1 cellular context compared by ENCODE assay signal in the genomic region with DNA sequence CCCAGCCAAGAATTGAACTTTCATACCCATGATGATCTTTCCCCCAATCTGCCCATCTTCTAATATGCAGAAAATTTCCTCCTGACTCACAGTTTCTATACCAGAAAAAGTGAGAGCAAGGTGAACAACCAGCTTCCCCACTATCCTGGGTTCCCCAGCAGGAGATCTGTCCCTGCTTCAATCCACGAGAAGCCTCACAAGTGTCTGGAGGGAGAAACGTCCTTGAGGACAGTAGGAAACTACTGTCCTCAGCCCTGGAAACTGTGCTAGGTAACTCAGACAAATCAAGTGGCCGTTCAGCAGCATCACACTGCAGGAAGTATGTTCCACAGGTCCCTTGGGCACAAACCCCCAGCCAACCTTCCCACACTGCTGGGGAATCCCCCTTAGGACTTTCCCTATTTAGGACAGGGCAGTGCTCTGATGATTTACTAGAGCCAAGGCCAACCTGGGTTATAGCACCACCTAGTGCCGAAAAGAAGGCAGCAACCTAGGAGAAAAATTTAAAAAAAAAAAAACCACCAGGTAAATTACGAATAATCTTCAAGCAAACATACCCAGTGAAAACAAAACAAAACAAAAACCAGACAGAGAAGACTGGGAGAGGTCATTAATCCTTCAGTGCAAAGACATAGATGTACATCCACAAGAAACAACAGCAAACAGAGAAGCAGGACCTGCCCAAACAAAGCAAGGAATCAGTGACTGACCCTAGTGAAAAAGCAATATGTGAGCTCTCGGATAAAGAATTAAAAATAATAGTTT.
TF ChIP-seq lines count a peak whose summit lies in the region.

No MANE protein-coding gene starts in this region.

TF ChIP-seq in K562, 482 proteins besides CTCF, POLR2A, EP300 and RAD21 (continued from another document):
- TF ChIP-seq, protein P1, sequence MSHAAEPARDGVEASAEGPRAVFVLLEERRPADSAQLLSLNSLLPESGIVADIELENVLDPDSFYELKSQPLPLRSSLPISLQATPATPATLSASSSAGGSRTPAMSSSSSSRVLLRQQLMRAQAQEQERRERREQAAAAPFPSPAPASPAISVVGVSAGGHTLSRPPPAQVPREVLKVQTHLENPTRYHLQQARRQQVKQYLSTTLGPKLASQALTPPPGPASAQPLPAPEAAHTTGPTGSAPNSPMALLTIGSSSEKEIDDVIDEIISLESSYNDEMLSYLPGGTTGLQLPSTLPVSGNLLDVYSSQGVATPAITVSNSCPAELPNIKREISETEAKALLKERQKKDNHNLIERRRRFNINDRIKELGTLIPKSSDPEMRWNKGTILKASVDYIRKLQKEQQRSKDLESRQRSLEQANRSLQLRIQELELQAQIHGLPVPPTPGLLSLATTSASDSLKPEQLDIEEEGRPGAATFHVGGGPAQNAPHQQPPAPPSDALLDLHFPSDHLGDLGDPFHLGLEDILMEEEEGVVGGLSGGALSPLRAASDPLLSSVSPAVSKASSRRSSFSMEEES (CRISPR knock-in tag; IDR thresholded peaks at IDR 0.05), result no peak
- TF ChIP-seq LEF1 (IDR thresholded peaks at IDR 0.05) (no peak), KHSRP (IDR thresholded peaks at IDR 0.05) (no peak), HOXB6 (CRISPR knock-in tag; IDR thresholded peaks at IDR 0.05; ENCODE audit: borderline replicate concordance) (no peak), SMARCB1 (IDR thresholded peaks at IDR 0.05; ENCODE audit: insufficient read length, low read depth) (no peak), KAT8 (IDR thresholded peaks at IDR 0.05; ENCODE audit: low read depth) (no peak), JUN (IDR thresholded peaks at IDR 0.05; ENCODE audit: borderline replicate concordance, low read depth, low read length) (no peak), JUN (CRISPR knock-in tag; IDR thresholded peaks at IDR 0.05; ENCODE audit: borderline replicate concordance) (no peak), HDAC8 (tag; IDR thresholded peaks at IDR 0.05) (no peak), ZNF41 (CRISPR knock-in tag; conservative IDR thresholded peaks at IDR 0.05) (no peak), ASH1L (IDR thresholded peaks at IDR 0.05; ENCODE audit: borderline replicate concordance, low read depth, partially characterized antibody) (no peak), RBM22 (IDR thresholded peaks at IDR 0.05; ENCODE audit: low read depth, low read length, poor library complexity, severe bottlenecking) (no peak)
- TF ChIP-seq, protein P2, sequence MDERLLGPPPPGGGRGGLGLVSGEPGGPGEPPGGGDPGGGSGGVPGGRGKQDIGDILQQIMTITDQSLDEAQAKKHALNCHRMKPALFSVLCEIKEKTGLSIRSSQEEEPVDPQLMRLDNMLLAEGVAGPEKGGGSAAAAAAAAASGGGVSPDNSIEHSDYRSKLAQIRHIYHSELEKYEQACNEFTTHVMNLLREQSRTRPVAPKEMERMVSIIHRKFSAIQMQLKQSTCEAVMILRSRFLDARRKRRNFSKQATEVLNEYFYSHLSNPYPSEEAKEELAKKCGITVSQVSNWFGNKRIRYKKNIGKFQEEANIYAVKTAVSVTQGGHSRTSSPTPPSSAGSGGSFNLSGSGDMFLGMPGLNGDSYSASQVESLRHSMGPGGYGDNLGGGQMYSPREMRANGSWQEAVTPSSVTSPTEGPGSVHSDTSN (CRISPR knock-in tag; IDR thresholded peaks at IDR 0.05; ENCODE audit: low read depth), result no peak
- TF ChIP-seq, protein P2 (tag; conservative IDR thresholded peaks at IDR 0.05; ENCODE audit: low read depth), result peak; percentile 58; the same call in 1 of the 2 replicates
- TF ChIP-seq, protein P3, sequence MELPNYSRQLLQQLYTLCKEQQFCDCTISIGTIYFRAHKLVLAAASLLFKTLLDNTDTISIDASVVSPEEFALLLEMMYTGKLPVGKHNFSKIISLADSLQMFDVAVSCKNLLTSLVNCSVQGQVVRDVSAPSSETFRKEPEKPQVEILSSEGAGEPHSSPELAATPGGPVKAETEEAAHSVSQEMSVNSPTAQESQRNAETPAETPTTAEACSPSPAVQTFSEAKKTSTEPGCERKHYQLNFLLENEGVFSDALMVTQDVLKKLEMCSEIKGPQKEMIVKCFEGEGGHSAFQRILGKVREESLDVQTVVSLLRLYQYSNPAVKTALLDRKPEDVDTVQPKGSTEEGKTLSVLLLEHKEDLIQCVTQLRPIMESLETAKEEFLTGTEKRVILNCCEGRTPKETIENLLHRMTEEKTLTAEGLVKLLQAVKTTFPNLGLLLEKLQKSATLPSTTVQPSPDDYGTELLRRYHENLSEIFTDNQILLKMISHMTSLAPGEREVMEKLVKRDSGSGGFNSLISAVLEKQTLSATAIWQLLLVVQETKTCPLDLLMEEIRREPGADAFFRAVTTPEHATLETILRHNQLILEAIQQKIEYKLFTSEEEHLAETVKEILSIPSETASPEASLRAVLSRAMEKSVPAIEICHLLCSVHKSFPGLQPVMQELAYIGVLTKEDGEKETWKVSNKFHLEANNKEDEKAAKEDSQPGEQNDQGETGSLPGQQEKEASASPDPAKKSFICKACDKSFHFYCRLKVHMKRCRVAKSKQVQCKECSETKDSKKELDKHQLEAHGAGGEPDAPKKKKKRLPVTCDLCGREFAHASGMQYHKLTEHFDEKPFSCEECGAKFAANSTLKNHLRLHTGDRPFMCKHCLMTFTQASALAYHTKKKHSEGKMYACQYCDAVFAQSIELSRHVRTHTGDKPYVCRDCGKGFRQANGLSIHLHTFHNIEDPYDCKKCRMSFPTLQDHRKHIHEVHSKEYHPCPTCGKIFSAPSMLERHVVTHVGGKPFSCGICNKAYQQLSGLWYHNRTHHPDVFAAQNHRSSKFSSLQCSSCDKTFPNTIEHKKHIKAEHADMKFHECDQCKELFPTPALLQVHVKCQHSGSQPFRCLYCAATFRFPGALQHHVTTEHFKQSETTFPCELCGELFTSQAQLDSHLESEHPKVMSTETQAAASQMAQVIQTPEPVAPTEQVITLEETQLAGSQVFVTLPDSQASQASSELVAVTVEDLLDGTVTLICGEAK (IDR thresholded peaks at IDR 0.05), result no peak
- TF ChIP-seq, protein P3 (CRISPR knock-in tag; IDR thresholded peaks at IDR 0.05), result no peak
